8 cellular contexts compared by ENCODE assay signal in the genomic region with DNA sequence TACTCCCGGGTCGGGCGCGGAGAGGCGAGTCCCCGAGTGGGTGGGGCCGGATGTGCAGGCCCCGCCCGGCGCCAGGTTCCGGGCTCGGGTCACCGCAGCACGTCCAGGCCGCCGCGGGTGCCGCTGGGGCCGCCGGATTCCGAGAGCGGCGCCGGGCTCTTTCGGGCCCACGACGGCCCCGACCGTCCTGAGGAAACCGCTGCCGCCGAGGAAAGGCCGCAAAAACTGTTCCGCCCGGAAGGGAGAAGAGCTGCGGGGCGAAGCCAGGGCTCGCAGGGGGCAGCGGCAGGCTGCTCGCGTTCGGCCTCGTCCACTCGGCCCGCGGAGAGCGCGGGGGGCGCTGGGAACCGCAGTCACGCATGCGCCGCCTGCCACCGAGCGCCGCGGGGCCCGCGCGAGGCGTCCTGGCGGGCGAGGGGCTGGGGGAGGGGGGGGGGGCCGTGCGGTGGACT. TPM values are rescaled to one million over a fixed set of nuclear protein-coding genes. Genes with fewer than 3 reads are reported as not detected.
DNase-seq lines count a peak whose midpoint lies in the region; ATAC-seq and TF ChIP-seq lines count a peak whose summit lies in the region.

A gene (minus strand): TSS at position 342 of the 452 bp plus-strand sequence. CDS start 718 bp downstream, outside the sequence.

- H3K4me3 ChIP-seq in Jurkat, Clone E6-1 (ENCODE audit: low read length): peak within 1 kb of the TSS; percentile 61
- H3K4me3 ChIP-seq in SJSA1 (peak within 1 kb of the TSS; percentile 91), suprapubic skin (peak within 1 kb of the TSS; percentile 93)

- H3K9me3 Mint-ChIP-seq in activated naive CD4-positive, alpha-beta T cell treated with anti-CD3 and anti-CD28 coated beads, Interleukin-2, amount 10 ng/mL, durations not matched to agents 7 days and 5 days: no peaks in the 10 kb centered on the region

- H3K36me3 Mint-ChIP-seq in activated naive CD4-positive, alpha-beta T cell treated with anti-CD3 and anti-CD28 coated beads, Interleukin-2, amount 10 ng/mL, durations not matched to agents 7 days and 5 days: peaks cover 35% of the 10 kb centered on the region

- H3K27ac ChIP-seq in SJSA1 (peak within 1 kb of the TSS; percentile 99), suprapubic skin (peak within 1 kb of the TSS; percentile 99)

- H3K4me1 ChIP-seq in SJSA1 (replicated peaks) (peaks cover 12% of the 10 kb centered on the region), suprapubic skin (peaks cover 33% of the 10 kb centered on the region)

- peak within 1 kb of the TSS; percentile 97 for H3K4me3 Mint-ChIP-seq in activated naive CD4-positive, alpha-beta T cell treated with anti-CD3 and anti-CD28 coated beads, Interleukin-2, amount 10 ng/mL, durations not matched to agents 7 days and 5 days

- peak; percentile 82 for ATAC-seq in GM21717 (IDR thresholded peaks at IDR 0.05; ENCODE audit: unreplicated experiment)

- TF ChIP-seq CTCF in suprapubic skin (IDR thresholded peaks at IDR 0.05): no peak

- WGBS in suprapubic skin: 0% methylated on average over 11 of the region's 65 CpGs

- H3K9me3 ChIP-seq in SJSA1 (replicated peaks) (no peaks in the 10 kb centered on the region), suprapubic skin (no peaks in the 10 kb centered on the region)

- CTCF ChIA-PET in activated naive CD4-positive, alpha-beta T cell treated with anti-CD3 and anti-CD28 coated beads, Interleukin-2, amount 10 ng/mL, durations not matched to agents 7 days and 5 days (lab: Charles Lee): no interaction called here

- TF ChIP-seq POLR2A in suprapubic skin (IDR thresholded peaks at IDR 0.05): peak; percentile 93 to 95

- peaks cover 12% of the 10 kb centered on the region for H3K27me3 Mint-ChIP-seq in activated naive CD4-positive, alpha-beta T cell treated with anti-CD3 and anti-CD28 coated beads, Interleukin-2, amount 10 ng/mL, durations not matched to agents 7 days and 5 days

- DNase-seq in EL (peak; percentile 93), SJSA1 (ENCODE audit: low read depth in 1 of 2, low spot score in 2 of 2) (peak; percentile 92 to 97), germinal center (ENCODE audit: low spot score) (peak; percentile 87), nucleus accumbens (lab: John Stamatoyannopoulos, UW) (peak; percentile 15 to 93 (median 83)), suprapubic skin (ENCODE audit: low spot score in 2 of 2) (peak; percentile 92 to 93)
- peak; percentile 51 for DNase-seq in Jurkat, Clone E6-1 (ENCODE audit: low read depth, low spot score)
- peak; percentile 88 for DNase-seq in activated naive CD4-positive, alpha-beta T cell treated with anti-CD3 and anti-CD28 coated beads, Interleukin-2, amount 10 ng/mL, durations not matched to agents 7 days and 5 days

- peak within 1 kb of the TSS; percentile 98 for H3K27ac Mint-ChIP-seq in activated naive CD4-positive, alpha-beta T cell treated with anti-CD3 and anti-CD28 coated beads, Interleukin-2, amount 10 ng/mL, durations not matched to agents 7 days and 5 days

- H3K27me3 ChIP-seq in SJSA1 (replicated peaks) (no peaks in the 10 kb centered on the region), suprapubic skin (no peaks in the 10 kb centered on the region)

- H3K4me1 Mint-ChIP-seq in activated naive CD4-positive, alpha-beta T cell treated with anti-CD3 and anti-CD28 coated beads, Interleukin-2, amount 10 ng/mL, durations not matched to agents 7 days and 5 days: peaks cover 67% of the 10 kb centered on the region

- H3K36me3 ChIP-seq in SJSA1 (peaks cover 31% of the 10 kb centered on the region), suprapubic skin (peaks cover 20% of the 10 kb centered on the region)

- TF ChIP-seq EP300 in suprapubic skin (IDR thresholded peaks at IDR 0.05): no peak

RNA-seq across cellular contexts. Expression of the gene that starts here (rescaled TPM):
- polyA plus RNA-seq in Jurkat, Clone E6-1 (2012; ENCODE audit: insufficient read depth, insufficient read length): 3.8 TPM
- total RNA-seq in SJSA1 (2014; rRNA removed; shearing (Covaris generic)): 4.1 and 4.3 TPM in 2 replicates
- total RNA-seq in suprapubic skin: 1 to 10 TPM in 3 of 4 donors, under 1 TPM in 1; 0.57 to 3.1 (median 1.7) TPM

Comparison
In these comparisons a context has a peak if more than half of its experiments do, and no peak if none do; other contexts are left out.
1. Peak in every context shown above with its lines: DNase-seq, ATAC-seq, H3K4me3 ChIP-seq and H3K27ac ChIP-seq.